ENCODE assay signal across 18 cellular contexts in the genomic region with DNA sequence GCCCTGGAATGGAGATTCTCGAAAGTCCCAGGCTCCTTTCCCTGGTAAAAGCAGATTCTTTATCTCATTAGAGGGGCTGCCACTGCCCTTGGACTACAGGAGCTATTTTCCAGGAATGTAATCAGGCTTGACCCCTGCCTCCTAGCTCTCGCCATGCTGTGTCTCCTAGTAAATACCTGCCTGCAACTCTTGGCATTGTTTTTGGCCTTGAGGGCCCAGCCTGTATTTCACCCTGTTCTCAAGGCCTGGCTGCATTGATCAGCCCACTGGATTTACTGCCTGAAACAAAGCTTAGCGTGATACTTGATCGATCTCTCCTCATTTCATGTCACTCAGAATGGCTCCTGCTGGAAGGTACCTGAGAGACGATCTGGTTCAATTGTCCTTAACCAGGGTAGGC.
"Had no signal": no experiment of that assay in that cellular context is flagged by ENCODE, and none has a peak within 500 bp of the region (broad histone marks: within the 10 kb centered on the region; RNA-seq: fewer than 3 reads in every experiment).

No MANE protein-coding gene starts in this region.

- ATAC-seq: gastroesophageal sphincter; left lung; naive thymus-derived CD4-positive, alpha-beta T cell; upper lobe of right lung had no signal

- H3K9me3 ChIP-seq: esophagus squamous epithelium, gastroesophageal sphincter, left lung, neutrophil, suprapubic skin, tibial nerve, upper lobe of right lung, vagina had no signal

- H3K36me3 ChIP-seq: esophagus squamous epithelium, gastroesophageal sphincter, left lung, neutrophil, suprapubic skin, tibial nerve, upper lobe of right lung, vagina had no signal

- FAIRE-seq: keratinocyte had no signal

- H3K4me3 ChIP-seq: esophagus squamous epithelium, gastroesophageal sphincter, left lung, lung, smooth muscle cell, suprapubic skin, tibial nerve, upper lobe of right lung, vagina had no signal

- H3K4me1 ChIP-seq: suprapubic skin had no signal

- H3K27ac ChIP-seq: esophagus squamous epithelium, left lung, neutrophil, suprapubic skin, tibial nerve, upper lobe of right lung, vagina had no signal

- H3K27me3 ChIP-seq: gastroesophageal sphincter, neutrophil, suprapubic skin, tibial nerve, upper lobe of right lung, vagina had no signal

- H3K4me2 ChIP-seq: smooth muscle cell had no signal

- DNase-seq: esophagus squamous epithelium; foreskin fibroblast; glutamatergic neuron; immature natural killer cell; left lung; mesendoderm; naive thymus-derived CD4-positive, alpha-beta T cell; stimulated activated CD4-positive, alpha-beta T cell treated with anti-CD3 and anti-CD28 coated beads, Interleukin-2, amount 100 ng/mL, for 48 hours; stimulated activated naive CD4-positive, alpha-beta T cell treated with Interleukin-2 at 50 U/mL for 16 hours; upper lobe of right lung had no signal
